Comparison of ENCODE assay signal across 8 cellular contexts in genomic region chr6:30913721-30914075, GRCh38. TPM values are rescaled to one million over a fixed set of nuclear protein-coding genes. Genes with fewer than 3 reads are reported as not detected.
DNase-seq lines count a peak whose midpoint lies in the region; ATAC-seq and TF ChIP-seq lines count a peak whose summit lies in the region.

No MANE protein-coding gene starts in this region.

- no peak for TF ChIP-seq CTCF in brain microvascular endothelial cell (IDR thresholded peaks at IDR 0.05; ENCODE audit: low read depth, low read length, missing control alignments)
- no peak for TF ChIP-seq CTCF in GM20000 (IDR thresholded peaks at IDR 0.05; ENCODE audit: extremely low read depth, missing control alignments)

- peak overlapping the region; percentile 16 for H2AFZ ChIP-seq in ACC112 (ENCODE audit: low read length, unreplicated experiment)

- no peak overlapping the region for H2BK5ac ChIP-seq in mesendoderm (ENCODE audit: low read length)

- H3K4ac ChIP-seq in mesendoderm (ENCODE audit: low read depth, low read length): peak overlapping the region; percentile 40

- H3K18ac ChIP-seq in mesendoderm (ENCODE audit: low read length): peak overlapping the region; percentile 53

- H3K4me2 ChIP-seq in mesendoderm (ENCODE audit: low read length): peak overlapping the region; percentile 40

- H2AK5ac ChIP-seq in mesendoderm (ENCODE audit: low read length): no peak overlapping the region

- H3K27me3 ChIP-seq in ACC112 (ENCODE audit: insufficient read depth, low read length) (no peaks in the 10 kb centered on the region), brain microvascular endothelial cell (replicated peaks) (no peaks in the 10 kb centered on the region), mesendoderm (ENCODE audit: insufficient read depth, low read length, poor library complexity) (no peaks in the 10 kb centered on the region)

- H4K8ac ChIP-seq in mesendoderm (ENCODE audit: low read depth, low read length): no peak overlapping the region

- no peak overlapping the region for H4K5ac ChIP-seq in mesendoderm (ENCODE audit: low read length)

- no peak overlapping the region for H2BK120ac ChIP-seq in mesendoderm (ENCODE audit: low read depth, low read length)

- no peak overlapping the region for H2BK15ac ChIP-seq in mesendoderm (replicated peaks; ENCODE audit: low read depth)

- WGBS in mesendoderm (ENCODE audit: extremely low coverage, insufficient coverage, low lambda C conversion rate): no CpG with 5 or more reads among the region's 31 CpGs
- 5% methylated on average over 31 of the region's 31 CpGs for WGBS in urinary bladder

- H3K79me2 ChIP-seq in ACC112 (ENCODE audit: control insufficient read depth, insufficient read depth, low read length, unreplicated experiment) (peaks cover 10% of the 10 kb centered on the region), mesendoderm (ENCODE audit: control insufficient read depth, insufficient read depth, low read length) (peaks cover 4% of the 10 kb centered on the region)

- peak overlapping the region; percentile 82 for H3K9ac ChIP-seq in mesendoderm (ENCODE audit: low read length)

- H3K56ac ChIP-seq in mesendoderm (ENCODE audit: low read length): peak overlapping the region; percentile 93

- DNase-seq in brain microvascular endothelial cell: no peak
- no peak for DNase-seq in mesendoderm
- DNase-seq in NCI-H1436 (lab: John Stamatoyannopoulos, UW): no peak
- DNase-seq in GM20000 (ENCODE audit: low spot score): no peak
- DNase-seq in NCI-H1417 treated with DMSO at 0.1 percent for 48 hours (lab: John Stamatoyannopoulos, UW): no peak

- H3K23ac ChIP-seq in mesendoderm (ENCODE audit: low read length): peak overlapping the region; percentile 95

- H3K36me3 ChIP-seq in ACC112 (ENCODE audit: insufficient read depth, low read length) (no peaks in the 10 kb centered on the region; the same call in 1 of the 2 replicates), brain microvascular endothelial cell (replicated peaks) (peaks cover 27% of the 10 kb centered on the region), mesendoderm (ENCODE audit: control insufficient read depth, insufficient read depth, low read length) (no peaks in the 10 kb centered on the region), urinary bladder (ENCODE audit: insufficient read depth) (no peaks in the 10 kb centered on the region)

- H3K4me3 ChIP-seq in ACC112 (ENCODE audit: low read depth, low read length) (peak overlapping the region; percentile 71), brain microvascular endothelial cell (ENCODE audit: low read depth, low read length) (peak overlapping the region; percentile 57), mesendoderm (ENCODE audit: low read length) (no peak overlapping the region), urinary bladder (ENCODE audit: low read depth, low read length) (peak overlapping the region; percentile 51)

- H3K27ac ChIP-seq in ACC112 (ENCODE audit: low read depth, low read length): no peak overlapping the region
- H3K27ac ChIP-seq in brain microvascular endothelial cell: no peak overlapping the region
- H3K27ac ChIP-seq in mesendoderm (ENCODE audit: low read depth, low read length): no peak overlapping the region
- H3K27ac ChIP-seq in urinary bladder (ENCODE audit: low read depth): peak overlapping the region; percentile 85

- H3K79me1 ChIP-seq in mesendoderm (ENCODE audit: low read length): peaks cover 4% of the 10 kb centered on the region

- in situ Hi-C loops in brain microvascular endothelial cell (cut with HindIII; ENCODE audit: low pct_ligation_motif_present, low sequenced_read_pairs): no loop called here

- H3K4me1 ChIP-seq in ACC112 (ENCODE audit: control insufficient read depth, insufficient read depth, low read length, unreplicated experiment) (peaks cover 29% of the 10 kb centered on the region), mesendoderm (ENCODE audit: control insufficient read depth, low read depth, low read length) (peaks cover 2% of the 10 kb centered on the region), urinary bladder (ENCODE audit: insufficient read depth) (peaks cover under 1% of the 10 kb centered on the region)

- peak; percentile 2 for ATAC-seq in HG03039 (IDR thresholded peaks at IDR 0.05; ENCODE audit: unreplicated experiment)

RNA-seq across cellular contexts. Expression of gene VARS2, which starts 0.3 kb away (rescaled TPM):
- 12.1 TPM for polyA plus RNA-seq in mesendoderm (2013, experiment 1 of 2)
- 13.9 TPM for polyA plus RNA-seq in mesendoderm (2013, experiment 2 of 2)
- total RNA-seq in urinary bladder: 14.4 TPM
- 10.3 TPM for polyA plus RNA-seq in urinary bladder

RNA-seq across cellular contexts. Expression of gene GTF2H4, which starts 5.7 kb away (rescaled TPM):
- 43.8 TPM for polyA plus RNA-seq in mesendoderm (2013, experiment 1 of 2)
- polyA plus RNA-seq in mesendoderm (2013, experiment 2 of 2): 46.5 TPM
- 26.2 TPM for total RNA-seq in urinary bladder
- polyA plus RNA-seq in urinary bladder: 25.7 TPM

RNA-seq across cellular contexts. Expression of gene SFTA2, which starts 18.3 kb away (rescaled TPM):
- polyA plus RNA-seq in mesendoderm (2013, experiment 1 of 2): not detected
- polyA plus RNA-seq in mesendoderm (2013, experiment 2 of 2): not detected
- not detected for total RNA-seq in urinary bladder
- polyA plus RNA-seq in urinary bladder: not detected

RNA-seq across cellular contexts. Expression of gene MUCL3, which starts 27.1 kb away (rescaled TPM):
- 0.20 TPM for polyA plus RNA-seq in mesendoderm (2013, experiment 1 of 2)
- polyA plus RNA-seq in mesendoderm (2013, experiment 2 of 2): 0.22 TPM
- total RNA-seq in urinary bladder: not detected
- polyA plus RNA-seq in urinary bladder: not detected

RNA-seq across cellular contexts. Expression of gene DDR1, which starts 29.4 kb away (rescaled TPM):
- polyA plus RNA-seq in mesendoderm (2013, experiment 1 of 2): 59.0 TPM
- 57.2 TPM for polyA plus RNA-seq in mesendoderm (2013, experiment 2 of 2)
- 33.8 TPM for total RNA-seq in urinary bladder
- polyA plus RNA-seq in urinary bladder: 44.7 TPM
